In the genomic region with DNA sequence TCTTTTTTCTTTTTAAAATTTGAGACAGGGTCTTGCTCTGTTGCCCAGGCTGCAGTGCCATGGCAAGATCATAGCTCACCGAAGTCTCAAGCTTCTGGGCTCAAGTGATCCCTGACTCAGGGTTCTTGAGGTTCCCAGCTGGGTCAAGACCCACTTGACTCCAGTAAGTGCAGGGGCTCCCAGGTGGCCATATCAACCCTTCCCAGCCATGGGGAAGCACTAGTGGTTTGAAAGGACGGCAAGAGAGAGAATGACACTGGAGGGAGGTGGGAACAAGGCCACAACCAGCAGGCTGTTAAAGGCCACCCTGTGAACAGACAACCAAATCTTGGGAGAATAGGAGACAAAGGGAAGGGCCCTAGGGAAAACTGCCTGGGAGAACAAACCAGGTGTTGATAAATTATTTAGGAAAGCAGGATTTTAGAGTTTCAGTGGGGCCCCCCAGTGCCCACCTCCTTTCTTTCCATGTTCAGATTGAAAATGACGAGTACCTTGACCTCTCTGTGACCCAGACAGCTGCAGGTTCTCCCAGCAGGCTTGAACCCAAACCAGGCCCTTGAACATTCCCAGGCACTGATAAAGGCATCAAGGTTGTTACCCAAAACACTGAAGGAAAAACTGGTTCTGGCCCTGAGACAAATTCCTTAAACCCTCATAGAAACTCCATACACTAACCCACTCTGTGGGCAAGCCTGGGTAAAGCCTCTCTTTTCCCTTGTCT, we compare ENCODE assay signal across 1 cellular context.
TF ChIP-seq lines count a peak whose summit lies in the region.

No MANE protein-coding gene starts in this region.

TF ChIP-seq in K562, 482 proteins besides CTCF, POLR2A, EP300 and RAD21 (continued from another document):
- peak; percentile 39; the same call in 1 of the 2 replicates for TF ChIP-seq MYNN (IDR thresholded peaks at IDR 0.05)
- no peak for TF ChIP-seq MYNN (CRISPR knock-in tag; IDR thresholded peaks at IDR 0.05)
- TF ChIP-seq NR2F6 (CRISPR knock-in tag; IDR thresholded peaks at IDR 0.05), result no peak
- TF ChIP-seq, protein P1, sequence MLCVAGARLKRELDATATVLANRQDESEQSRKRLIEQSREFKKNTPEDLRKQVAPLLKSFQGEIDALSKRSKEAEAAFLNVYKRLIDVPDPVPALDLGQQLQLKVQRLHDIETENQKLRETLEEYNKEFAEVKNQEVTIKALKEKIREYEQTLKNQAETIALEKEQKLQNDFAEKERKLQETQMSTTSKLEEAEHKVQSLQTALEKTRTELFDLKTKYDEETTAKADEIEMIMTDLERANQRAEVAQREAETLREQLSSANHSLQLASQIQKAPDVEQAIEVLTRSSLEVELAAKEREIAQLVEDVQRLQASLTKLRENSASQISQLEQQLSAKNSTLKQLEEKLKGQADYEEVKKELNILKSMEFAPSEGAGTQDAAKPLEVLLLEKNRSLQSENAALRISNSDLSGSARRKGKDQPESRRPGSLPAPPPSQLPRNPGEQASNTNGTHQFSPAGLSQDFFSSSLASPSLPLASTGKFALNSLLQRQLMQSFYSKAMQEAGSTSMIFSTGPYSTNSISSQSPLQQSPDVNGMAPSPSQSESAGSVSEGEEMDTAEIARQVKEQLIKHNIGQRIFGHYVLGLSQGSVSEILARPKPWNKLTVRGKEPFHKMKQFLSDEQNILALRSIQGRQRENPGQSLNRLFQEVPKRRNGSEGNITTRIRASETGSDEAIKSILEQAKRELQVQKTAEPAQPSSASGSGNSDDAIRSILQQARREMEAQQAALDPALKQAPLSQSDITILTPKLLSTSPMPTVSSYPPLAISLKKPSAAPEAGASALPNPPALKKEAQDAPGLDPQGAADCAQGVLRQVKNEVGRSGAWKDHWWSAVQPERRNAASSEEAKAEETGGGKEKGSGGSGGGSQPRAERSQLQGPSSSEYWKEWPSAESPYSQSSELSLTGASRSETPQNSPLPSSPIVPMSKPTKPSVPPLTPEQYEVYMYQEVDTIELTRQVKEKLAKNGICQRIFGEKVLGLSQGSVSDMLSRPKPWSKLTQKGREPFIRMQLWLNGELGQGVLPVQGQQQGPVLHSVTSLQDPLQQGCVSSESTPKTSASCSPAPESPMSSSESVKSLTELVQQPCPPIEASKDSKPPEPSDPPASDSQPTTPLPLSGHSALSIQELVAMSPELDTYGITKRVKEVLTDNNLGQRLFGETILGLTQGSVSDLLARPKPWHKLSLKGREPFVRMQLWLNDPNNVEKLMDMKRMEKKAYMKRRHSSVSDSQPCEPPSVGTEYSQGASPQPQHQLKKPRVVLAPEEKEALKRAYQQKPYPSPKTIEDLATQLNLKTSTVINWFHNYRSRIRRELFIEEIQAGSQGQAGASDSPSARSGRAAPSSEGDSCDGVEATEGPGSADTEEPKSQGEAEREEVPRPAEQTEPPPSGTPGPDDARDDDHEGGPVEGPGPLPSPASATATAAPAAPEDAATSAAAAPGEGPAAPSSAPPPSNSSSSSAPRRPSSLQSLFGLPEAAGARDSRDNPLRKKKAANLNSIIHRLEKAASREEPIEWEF (CRISPR knock-in tag; IDR thresholded peaks at IDR 0.05), result no peak
- TF ChIP-seq HNRNPL (IDR thresholded peaks at IDR 0.05; ENCODE audit: low read depth, low read length), result no peak
- no peak for TF ChIP-seq SMC3 (conservative IDR thresholded peaks at IDR 0.05; ENCODE audit: insufficient read depth, low read depth, low read length)
- TF ChIP-seq ZBTB33 (CRISPR knock-in tag; IDR thresholded peaks at IDR 0.05), result no peak
- 0 out of 2 replicates have a peak, but pooled peaks have one; percentile 21 for TF ChIP-seq GATA2 (CRISPR knock-in tag; IDR thresholded peaks at IDR 0.05)
- TF ChIP-seq ARID2 (IDR thresholded peaks at IDR 0.05), result no peak
- peak; percentile 31; the same call in 1 of the 2 replicates for TF ChIP-seq CBFA2T3 (IDR thresholded peaks at IDR 0.05)
- TF ChIP-seq IRF2 (CRISPR knock-in tag; IDR thresholded peaks at IDR 0.05), result 0 out of 2 replicates have a peak, but pooled peaks have one; percentile 44
